11 cellular contexts compared by ENCODE assay signal in genomic region chr6:117188627-117189201, GRCh38.
DNase-seq lines count a peak whose midpoint lies in the region; ATAC-seq, FAIRE-seq and TF ChIP-seq lines count a peak whose summit lies in the region.
"Had no signal": no experiment of that assay in that cellular context is flagged by ENCODE, and none has a peak within 500 bp of the region (broad histone marks: within the 10 kb centered on the region; RNA-seq: fewer than 3 reads in every experiment).

No MANE protein-coding gene starts in this region.

- H2AFZ ChIP-seq in PC-9, result no peak overlapping the region

- BruUV-seq in PC-9 (replicated peaks; lab: Mats Ljungman, UMichigan), result no TSS peak

- CTCF ChIA-PET in PC-9 (lab: Charles Lee), result interaction anchor here (0.7 kb wide), 2 partner anchors 76 to 110 kb away, joined by 5 to 7 read pairs; no protein-coding TSS in a partner anchor
- CTCF ChIA-PET in activated CD8-positive, alpha-beta T cell treated with anti-CD3 and anti-CD28 coated beads for 36 hours (lab: Charles Lee), result no interaction called here

- no peak overlapping the region for H3K4me2 ChIP-seq in PC-9

- H3F3A ChIP-seq in PC-9 (ENCODE audit: insufficient read depth, low read depth), result no peaks in the 10 kb centered on the region

- no peaks in the 10 kb centered on the region for H3K36me3 Mint-ChIP-seq in glutamatergic neuron (ENCODE audit: unreplicated experiment)
- H3K36me3 Mint-ChIP-seq in activated CD8-positive, alpha-beta T cell treated with anti-CD3 and anti-CD28 coated beads for 36 hours (ENCODE audit: low read depth), result no peaks in the 10 kb centered on the region

- H4K20me1 ChIP-seq in PC-9 (ENCODE audit: insufficient read depth), result no peaks in the 10 kb centered on the region

- DNase-seq in AG09309 (ENCODE audit: low read depth) (no peak), GM12891 (ENCODE audit: insufficient read length, low spot score) (peak; percentile 3), PC-9 (no peak), glutamatergic neuron (no peak), suprapubic skin (ENCODE audit: low spot score in 2 of 2) (no peak)
- DNase-seq in activated CD8-positive, alpha-beta T cell treated with anti-CD3 and anti-CD28 coated beads for 36 hours, result no peak
- DNase-seq: DMS79; stimulated activated naive CD8-positive, alpha-beta T cell treated with anti-CD3 and anti-CD28 coated beads, Interleukin-15, amount 100 ng/mL, for 72 hours had no signal

- H3K4me1 ChIP-seq in PC-9 (replicated peaks; ENCODE audit: insufficient read depth) (no peaks in the 10 kb centered on the region), suprapubic skin (no peaks in the 10 kb centered on the region)

- no peaks in the 10 kb centered on the region for H3K79me2 ChIP-seq in PC-9 (ENCODE audit: low read depth)

- no peak for FAIRE-seq in GM12891 (lab: Jason Lieb, UNC)

- H3K27ac ChIP-seq in PC-9 (no peak overlapping the region), suprapubic skin (no peak overlapping the region)

- H3K9me2 ChIP-seq in PC-9 (ENCODE audit: insufficient read depth), result no peaks in the 10 kb centered on the region

- no peak for TF ChIP-seq EP300 in suprapubic skin (IDR thresholded peaks at IDR 0.05)

- H3K4me3 Mint-ChIP-seq in glutamatergic neuron (ENCODE audit: unreplicated experiment), result no peak overlapping the region
- H3K4me3 Mint-ChIP-seq in activated CD8-positive, alpha-beta T cell treated with anti-CD3 and anti-CD28 coated beads for 36 hours, result no peak overlapping the region
- H3K4me3 Mint-ChIP-seq: stimulated activated naive CD8-positive, alpha-beta T cell treated with anti-CD3 and anti-CD28 coated beads, Interleukin-15, amount 100 ng/mL, for 72 hours had no signal

- ATAC-seq in GM18520 (IDR thresholded peaks at IDR 0.05; ENCODE audit: unreplicated experiment), result no peak
- ATAC-seq in HG02610 (IDR thresholded peaks at IDR 0.05; ENCODE audit: unreplicated experiment), result no peak
- no peak for ATAC-seq in activated CD8-positive, alpha-beta T cell treated with anti-CD3 and anti-CD28 coated beads for 36 hours
- ATAC-seq: sciatic nerve; stimulated activated naive CD8-positive, alpha-beta T cell treated with anti-CD3 and anti-CD28 coated beads, Interleukin-15, amount 100 ng/mL, for 72 hours had no signal

- no peaks in the 10 kb centered on the region for H3K9me3 ChIP-seq in PC-9 (ENCODE audit: insufficient read depth, low read depth)
- no peaks in the 10 kb centered on the region for H3K9me3 ChIP-seq in suprapubic skin

- WGBS in suprapubic skin, result 10% methylated on average over 2 of the region's 2 CpGs

- POLR2A ChIA-PET in PC-9 (lab: Charles Lee; ENCODE audit: unreplicated experiment), result no interaction called here
- POLR2A ChIA-PET in activated CD8-positive, alpha-beta T cell treated with anti-CD3 and anti-CD28 coated beads for 36 hours (lab: Charles Lee), result no interaction called here

- H3K9me3 Mint-ChIP-seq in glutamatergic neuron (ENCODE audit: unreplicated experiment), result no peaks in the 10 kb centered on the region
- H3K9me3 Mint-ChIP-seq in activated CD8-positive, alpha-beta T cell treated with anti-CD3 and anti-CD28 coated beads for 36 hours, result peaks cover 2% of the 10 kb centered on the region
- H3K9me3 Mint-ChIP-seq: stimulated activated naive CD8-positive, alpha-beta T cell treated with anti-CD3 and anti-CD28 coated beads, Interleukin-15, amount 100 ng/mL, for 72 hours had no signal

- H3K36me3 ChIP-seq in PC-9 (ENCODE audit: low read depth), result no peaks in the 10 kb centered on the region
- no peaks in the 10 kb centered on the region for H3K36me3 ChIP-seq in suprapubic skin

- no peak overlapping the region for H3K27ac Mint-ChIP-seq in glutamatergic neuron (ENCODE audit: unreplicated experiment)
- H3K27ac Mint-ChIP-seq in activated CD8-positive, alpha-beta T cell treated with anti-CD3 and anti-CD28 coated beads for 36 hours, result no peak overlapping the region
- H3K27ac Mint-ChIP-seq: stimulated activated naive CD8-positive, alpha-beta T cell treated with anti-CD3 and anti-CD28 coated beads, Interleukin-15, amount 100 ng/mL, for 72 hours had no signal

- H3K27me3 Mint-ChIP-seq in glutamatergic neuron (ENCODE audit: unreplicated experiment), result no peaks in the 10 kb centered on the region
- no peaks in the 10 kb centered on the region for H3K27me3 Mint-ChIP-seq in activated CD8-positive, alpha-beta T cell treated with anti-CD3 and anti-CD28 coated beads for 36 hours
- H3K27me3 Mint-ChIP-seq: stimulated activated naive CD8-positive, alpha-beta T cell treated with anti-CD3 and anti-CD28 coated beads, Interleukin-15, amount 100 ng/mL, for 72 hours had no signal

- TF ChIP-seq CTCF in AG09309 (IDR thresholded peaks at IDR 0.05; ENCODE audit: control insufficient read depth, insufficient read depth, low read depth, low read length, missing control alignments), result peak; percentile 27
- peak; percentile 79 for TF ChIP-seq CTCF in PC-9 (conservative IDR thresholded peaks at IDR 0.05)
- peak; percentile 70 for TF ChIP-seq CTCF in glutamatergic neuron (IDR thresholded peaks at IDR 0.05; ENCODE audit: partially characterized antibody, unreplicated experiment)
- TF ChIP-seq CTCF in suprapubic skin (IDR thresholded peaks at IDR 0.05), result no peak
- TF ChIP-seq CTCF in activated CD8-positive, alpha-beta T cell treated with anti-CD3 and anti-CD28 coated beads for 36 hours (IDR thresholded peaks at IDR 0.05), result no peak

- H3K4me1 Mint-ChIP-seq in glutamatergic neuron (ENCODE audit: low read depth, unreplicated experiment), result no peaks in the 10 kb centered on the region
- H3K4me1 Mint-ChIP-seq in activated CD8-positive, alpha-beta T cell treated with anti-CD3 and anti-CD28 coated beads for 36 hours (ENCODE audit: low read depth), result no peaks in the 10 kb centered on the region
- H3K4me1 Mint-ChIP-seq: stimulated activated naive CD8-positive, alpha-beta T cell treated with anti-CD3 and anti-CD28 coated beads, Interleukin-15, amount 100 ng/mL, for 72 hours had no signal

- intact Hi-C loops in PC-9 (cut with micrococcal nuclease; ENCODE audit: unreplicated experiment), result loop anchor here (2.0 kb wide), 1 partner anchor 216 kb away; no protein-coding TSS in a partner anchor
- intact Hi-C loops in activated CD8-positive, alpha-beta T cell treated with anti-CD3 and anti-CD28 coated beads for 36 hours (cut with micrococcal nuclease), result no loop called here

- H3K4me3 ChIP-seq in AG09309 (ENCODE audit: control insufficient read depth, low read depth, low read length) (no peak overlapping the region), PC-9 (no peak overlapping the region), suprapubic skin (no peak overlapping the region)

- TF ChIP-seq POLR2A in GM12891 (IDR thresholded peaks at IDR 0.05; ENCODE audit: low read depth, low read length) (no peak), suprapubic skin (IDR thresholded peaks at IDR 0.05) (no peak)

- H3K27me3 ChIP-seq in PC-9 (ENCODE audit: insufficient read depth, low read depth) (no peaks in the 10 kb centered on the region), suprapubic skin (no peaks in the 10 kb centered on the region)

TF ChIP-seq in GM12891, 5 proteins besides CTCF, POLR2A, EP300 and RAD21:
- no peak for TF ChIP-seq POU2F2 (IDR thresholded peaks at IDR 0.05; ENCODE audit: low read depth, low read length)
- no peak for TF ChIP-seq TAF1 (IDR thresholded peaks at IDR 0.05; ENCODE audit: low read depth, low read length)
- TF ChIP-seq PAX5 (IDR thresholded peaks at IDR 0.05; ENCODE audit: insufficient read depth, low read length, severe bottlenecking), result no peak
- no peak for TF ChIP-seq SPI1 (IDR thresholded peaks at IDR 0.05; ENCODE audit: low read depth, low read length)
- no peak for TF ChIP-seq POLR2AphosphoS5 (IDR thresholded peaks at IDR 0.05; ENCODE audit: low read depth, low read length)

Comparison
In these comparisons a context has a peak if more than half of its experiments do, and no peak if none do; other contexts are left out.
1. CTCF ChIP-seq: peak in AG09309 (single experiment), PC-9 (single experiment) and glutamatergic neuron (single experiment); none in suprapubic skin (0 of 2) and activated CD8-positive, alpha-beta T cell treated with anti-CD3 and anti-CD28 coated beads for 36 hours (single experiment).